ENCODE assay signal across 21 cellular contexts in the genomic region with DNA sequence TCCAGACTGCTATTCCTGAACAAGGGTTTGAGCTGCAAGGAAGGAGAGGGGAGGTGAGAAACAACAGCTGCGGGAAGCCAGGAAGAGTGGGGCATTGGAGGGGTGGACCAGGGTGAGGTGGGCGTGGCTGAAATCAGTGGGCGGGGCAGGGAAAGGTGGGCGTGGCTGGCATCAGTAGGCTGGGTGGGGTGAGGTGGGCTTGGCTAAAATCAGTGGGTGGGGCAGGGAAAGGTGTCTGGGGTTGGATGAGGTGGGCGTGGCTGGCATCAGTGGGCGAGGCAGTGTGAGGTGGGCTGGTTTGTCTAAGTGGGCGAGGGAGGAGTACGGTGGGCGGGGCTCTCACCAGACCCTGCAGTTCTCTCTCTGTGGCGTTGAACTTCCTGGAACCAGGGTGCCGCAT.
"Had no signal": no experiment of that assay in that cellular context is flagged by ENCODE, and none has a peak within 500 bp of the region (broad histone marks: within the 10 kb centered on the region; RNA-seq: fewer than 3 reads in every experiment).

No MANE protein-coding gene starts in this region.

- H3K27me3 ChIP-seq: right atrium auricular region, thyroid gland, uterus had no signal

- H3K36me3 ChIP-seq: left ventricle myocardium inferior, right atrium auricular region, thyroid gland, uterus had no signal

- H3K4me3 ChIP-seq: left ventricle myocardium inferior, right atrium auricular region, thyroid gland, uterus had no signal

- H3K4me1 ChIP-seq: left ventricle myocardium inferior, right atrium auricular region, thyroid gland, uterus had no signal

- H3K27ac ChIP-seq: epithelial cell of prostate, left ventricle myocardium inferior, right atrium auricular region, thyroid gland, uterus had no signal

- H3K9me3 ChIP-seq: left ventricle myocardium inferior, right atrium auricular region, thyroid gland, uterus had no signal

- ATAC-seq: activated naive CD4-positive, alpha-beta T cell treated with anti-CD3 and anti-CD28 coated beads, Interleukin-2, amount 50 U/mL, for 72 hours had no signal

- DNase-seq: activated CD4-positive, alpha-beta memory T cell treated with anti-CD3 and anti-CD28 coated beads for 36 hours; activated gamma-delta T cell treated with Interleukin-2 at 50 U/mL for 16 hours; activated T-cell treated with anti-CD3 and anti-CD28 coated beads for 4 hours; amniotic stem cell; effector memory CD4-positive, alpha-beta T cell; foreskin melanocyte; glutamatergic neuron; hippocampal formation; kidney; left ventricle myocardium inferior; nephron progenitor cell; occipital lobe; stimulated activated CD4-positive, alpha-beta T cell treated with anti-CD3 and anti-CD28 coated beads, Interleukin-12 subunit alpha, Interleukin-12 subunit beta, amount 100 ng/mL, for 4 hours; stimulated activated CD4-positive, alpha-beta T cell treated with anti-CD3 and anti-CD28 coated beads, Interleukin-1b, Interleukin-23, amount 100 ng/mL, for 48 hours; stimulated activated CD8-positive, alpha-beta memory T cell treated with anti-CD3 and anti-CD28 coated beads, Interleukin-4, amount 100 ng/mL, for 48 hours; stimulated activated naive CD4-positive, alpha-beta T cell; thyroid gland; uterus had no signal
